ENCODE assay signal across 8 cellular contexts in the genomic region with DNA sequence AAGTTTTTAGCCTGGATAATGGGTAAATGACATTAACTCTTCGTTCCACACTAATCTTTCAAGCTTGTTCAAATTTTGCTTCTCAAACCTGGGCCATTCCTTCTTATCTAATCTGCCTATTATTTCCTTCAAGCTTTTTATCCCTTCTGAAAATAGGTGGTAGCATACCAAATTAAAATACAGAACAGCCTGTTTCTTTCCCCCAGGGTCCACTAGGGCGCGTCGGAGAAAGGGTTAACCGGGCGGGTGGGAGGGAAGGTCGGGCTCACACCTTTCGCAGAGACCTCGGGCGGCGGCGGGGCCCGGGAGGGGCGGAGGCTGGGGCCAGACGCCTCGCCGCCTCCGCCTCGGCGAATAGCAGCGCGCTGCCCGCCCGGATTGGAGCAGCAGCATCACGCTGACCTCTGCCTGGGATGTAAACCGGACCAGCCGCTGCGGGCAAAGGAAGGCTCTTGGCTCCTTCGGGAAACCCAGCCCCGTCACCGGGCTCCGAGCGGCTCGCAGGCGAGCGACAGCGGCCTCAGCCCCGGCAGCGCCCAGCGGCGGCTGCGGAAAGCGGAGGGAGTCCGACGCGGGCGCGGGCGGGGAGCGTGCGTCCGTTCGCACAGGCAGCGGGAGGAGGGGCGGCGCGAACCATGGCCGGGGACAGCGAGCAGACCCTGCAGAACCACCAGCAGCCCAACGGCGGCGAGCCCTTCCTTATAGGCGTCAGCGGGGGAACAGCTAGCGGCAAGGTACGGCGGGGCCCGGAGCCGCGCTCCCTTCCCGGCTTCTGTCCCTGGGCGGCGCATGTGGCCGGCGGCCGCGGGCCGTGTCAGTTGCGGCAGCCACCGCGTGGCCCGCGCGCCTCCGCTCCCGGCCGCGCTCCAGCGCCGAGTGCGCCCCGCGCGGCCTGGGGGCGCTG. TPM values are rescaled to one million over a fixed set of nuclear protein-coding genes. Genes with fewer than 3 reads are reported as not detected.
A peak's percentile ranks its signal among the peaks of the same experiment; 100 is the strongest.
DNase-seq lines count a peak whose midpoint lies in the region; ATAC-seq and TF ChIP-seq lines count a peak whose summit lies in the region.

A gene (plus strand): TSS at position 416 of the 904 bp plus-strand sequence. CDS start 220 bp downstream, at position 636.

- 1% methylated on average over 69 to 95 of the region's 95 CpGs for WGBS in lung, 2 donors

- DNase-seq in NCI-H524 treated with DMSO at 0.1 percent for 48 hours (lab: John Stamatoyannopoulos, UW) (peak; percentile 36), ecto neural progenitor cell (ENCODE audit: low spot score) (peak; percentile 88), lung (ENCODE audit: low spot score) (peak; percentile 72)
- DNase-seq in activated CD4-positive, alpha-beta T cell treated with anti-CD3 and anti-CD28 coated beads, Interleukin-2, amount 50 U/mL, for 24 hours (ENCODE audit: low read depth in 1 of 2, low spot score in 1 of 2): peak; percentile 45 to 50
- peak; percentile 43 to 62 (median 48) for DNase-seq in stimulated activated CD4-positive, alpha-beta T cell treated with anti-CD3 and anti-CD28 coated beads, TNF-alpha, amount 100 ng/mL, for 48 hours (ENCODE audit: low read depth in 3 of 3)

- H3K9me3 ChIP-seq in lung (ENCODE audit: control insufficient read depth in 2 of 2, insufficient read depth in 1 of 2, low read length in 1 of 2): no peaks in the 10 kb centered on the region

- H3K27ac ChIP-seq in C4-2B (peak within 1 kb of the TSS; percentile 99), lung (ENCODE audit: low read depth in 1 of 2, low read length in 1 of 2) (peak within 1 kb of the TSS; percentile 81 to 89)

- no peaks in the 10 kb centered on the region for H3K36me3 ChIP-seq in lung (ENCODE audit: control insufficient read depth in 2 of 2, insufficient read depth in 2 of 2, low read length in 2 of 2)

- TF ChIP-seq CTCF in C4-2B (conservative IDR thresholded peaks at IDR 0.05) (peak; percentile 44), lung (IDR thresholded peaks at IDR 0.05; ENCODE audit: control extremely low read depth, extremely low read depth) (no peak)

- no peaks in the 10 kb centered on the region for H3K27me3 ChIP-seq in lung (ENCODE audit: control insufficient read depth, insufficient read depth)

- ATAC-seq in GM19043 (IDR thresholded peaks at IDR 0.05; ENCODE audit: low read depth, unreplicated experiment): peak; percentile 56
- peak; percentile 56 for ATAC-seq in HG03342 (IDR thresholded peaks at IDR 0.05; ENCODE audit: unreplicated experiment)
- peak; percentile 91 for ATAC-seq in lung (ENCODE audit: insufficient read depth, low FRiP score)

- peaks cover 3 to 12% of the 10 kb centered on the region in 2 donors for H3K4me1 ChIP-seq in lung (ENCODE audit: control insufficient read depth in 2 of 2, insufficient read depth in 2 of 2, low read length in 2 of 2)

- H3K4me3 ChIP-seq in lung: peak within 1 kb of the TSS; percentile 89

RNA-seq across cellular contexts. Expression of the gene that starts here (rescaled TPM):
- total RNA-seq in lung: 10 to 100 TPM; 12.8 to 15.3 TPM
- 10 to 100 TPM in 1 of 2 donors, 1 to 10 TPM in 1; 9.6 to 22.0 TPM for polyA plus RNA-seq in lung

Comparison
In these comparisons a context has a peak if more than half of its experiments do, and no peak if none do; other contexts are left out.
1. Peak in every context shown above with its lines: DNase-seq, ATAC-seq, H3K4me3 ChIP-seq and H3K27ac ChIP-seq.
2. DNase-seq: peak in every context shown above with its lines; median percentile 88 in ecto neural progenitor cell; 72 in lung; 48 in stimulated activated CD4-positive, alpha-beta T cell treated with anti-CD3 and anti-CD28 coated beads, TNF-alpha, amount 100 ng/mL, for 48 hours; 48 in activated CD4-positive, alpha-beta T cell treated with anti-CD3 and anti-CD28 coated beads, Interleukin-2, amount 50 U/mL, for 24 hours; 36 in NCI-H524 treated with DMSO at 0.1 percent for 48 hours.